ENCODE assay signal across 1 cellular context in the genomic region with DNA sequence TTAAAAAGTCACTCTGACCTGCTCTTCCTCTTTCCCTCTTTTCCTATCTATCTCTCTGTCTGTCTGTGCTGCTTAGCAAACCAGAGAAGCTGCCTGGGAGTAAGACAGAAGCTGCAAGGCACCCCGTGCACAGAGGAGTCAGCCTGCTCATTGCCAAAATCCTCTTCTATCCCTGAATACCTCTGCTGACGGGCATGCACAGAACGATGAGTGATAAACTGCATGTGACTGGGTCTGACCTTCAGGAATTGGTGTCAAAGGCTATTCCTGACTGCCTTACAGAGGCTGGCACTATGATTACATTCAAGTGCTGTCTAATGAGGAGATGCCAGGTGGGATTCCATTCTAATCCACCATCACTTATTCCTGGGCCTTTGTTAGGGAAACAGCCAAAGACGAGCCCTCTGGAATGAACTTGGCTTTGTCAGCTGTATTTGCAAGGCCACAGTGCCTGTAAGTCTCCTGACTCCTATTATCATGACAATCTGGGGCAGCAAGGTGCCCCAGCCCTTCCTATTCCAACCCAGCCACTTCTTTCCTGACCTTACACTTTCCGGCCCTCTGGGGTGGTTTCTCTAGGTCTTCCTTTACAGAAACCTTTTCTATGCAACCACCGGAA.
TF ChIP-seq lines count a peak whose summit lies in the region.

No MANE protein-coding gene starts in this region.

TF ChIP-seq in H1, 55 proteins besides CTCF, POLR2A, EP300 and RAD21:
- TF ChIP-seq CBX5 (IDR thresholded peaks at IDR 0.05; ENCODE audit: low read depth, low read length): no peak
- no peak for TF ChIP-seq CBX8 (IDR thresholded peaks at IDR 0.05; ENCODE audit: borderline replicate concordance, low read depth, low read length)
- no peak for TF ChIP-seq BCL11A (IDR thresholded peaks at IDR 0.05; ENCODE audit: low read depth in 2 of 2, low read length in 2 of 2)
- TF ChIP-seq TEAD4 (IDR thresholded peaks at IDR 0.05; ENCODE audit: low read depth, low read length): no peak
- TF ChIP-seq PHF8 (conservative IDR thresholded peaks at IDR 0.05; ENCODE audit: low read depth, low read length): no peak
- TF ChIP-seq HDAC6 (IDR thresholded peaks at IDR 0.05; ENCODE audit: low read depth, low read length): no peak
- TF ChIP-seq USF2 (IDR thresholded peaks at IDR 0.05; ENCODE audit: low read length): no peak
- TF ChIP-seq POU5F1 (IDR thresholded peaks at IDR 0.05; ENCODE audit: low read depth, low read length): no peak
- TF ChIP-seq, protein P1, sequence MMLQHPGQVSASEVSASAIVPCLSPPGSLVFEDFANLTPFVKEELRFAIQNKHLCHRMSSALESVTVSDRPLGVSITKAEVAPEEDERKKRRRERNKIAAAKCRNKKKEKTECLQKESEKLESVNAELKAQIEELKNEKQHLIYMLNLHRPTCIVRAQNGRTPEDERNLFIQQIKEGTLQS (IDR thresholded peaks at IDR 0.05; ENCODE audit: insufficient read depth, low read depth, low read length): no peak
- TF ChIP-seq CEBPB (IDR thresholded peaks at IDR 0.05; ENCODE audit: low read depth, low read length): no peak
TF ChIP-seq in H1: peak in this region for 0.
